19 cellular contexts compared by ENCODE assay signal in the genomic region with DNA sequence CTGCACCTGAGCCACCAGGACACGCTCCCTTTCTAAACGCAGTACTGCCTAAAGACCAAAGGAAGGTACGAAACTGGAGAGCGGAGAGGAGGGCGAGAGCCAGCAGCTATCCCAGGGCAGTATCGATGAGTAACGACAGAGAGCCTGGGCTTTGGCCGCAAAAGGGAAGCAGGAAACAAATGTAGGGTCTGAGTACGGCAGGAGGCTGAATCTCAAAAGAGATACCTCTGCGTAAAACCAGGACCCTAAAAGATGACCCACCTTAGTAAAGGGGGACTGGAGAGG. TPM values are rescaled to one million over a fixed set of nuclear protein-coding genes. Genes with fewer than 3 reads are reported as not detected.
DNase-seq lines count a peak whose midpoint lies in the region; ATAC-seq and TF ChIP-seq lines count a peak whose summit lies in the region.
"Had no signal": no experiment of that assay in that cellular context is flagged by ENCODE, and none has a peak within 500 bp of the region (broad histone marks: within the 10 kb centered on the region; RNA-seq: fewer than 3 reads in every experiment).

No MANE protein-coding gene starts in this region.

- CTCF ChIA-PET in activated naive CD4-positive, alpha-beta T cell treated with anti-CD3 and anti-CD28 coated beads, Interleukin-2, amount 10 ng/mL, durations not matched to agents 7 days and 5 days (lab: Charles Lee) = no interaction called here

- no peak for ATAC-seq in heart right ventricle
- ATAC-seq in body of pancreas = no peak
- no peak for ATAC-seq in HG03108 (IDR thresholded peaks at IDR 0.05; ENCODE audit: unreplicated experiment)
- ATAC-seq: HepG2 had no signal

- H3K4me3 ChIP-seq in right atrium auricular region (no peak overlapping the region), heart right ventricle (no peak overlapping the region), brain microvascular endothelial cell (ENCODE audit: low read depth, low read length) (no peak overlapping the region), body of pancreas (no peak overlapping the region)
- H3K4me3 ChIP-seq: BLaER1 treated with 17β-estradiol and CSF1 and Interleukin-3, amounts not matched to agents 10 nM and 100 nM; PC-9 had no signal

- H3K27ac ChIP-seq in right atrium auricular region (no peak overlapping the region), heart right ventricle (no peak overlapping the region), brain microvascular endothelial cell (peak overlapping the region; percentile 54), body of pancreas (no peak overlapping the region)
- H3K27ac ChIP-seq: BLaER1 treated with 17β-estradiol and CSF1 and Interleukin-3, amounts not matched to agents 10 nM and 100 nM; PC-9 had no signal

- TF ChIP-seq CTCF in right atrium auricular region (IDR thresholded peaks at IDR 0.05) = no peak
- TF ChIP-seq CTCF in heart right ventricle (IDR thresholded peaks at IDR 0.05) = no peak
- no peak for TF ChIP-seq CTCF in brain microvascular endothelial cell (IDR thresholded peaks at IDR 0.05; ENCODE audit: low read depth, low read length, missing control alignments)
- TF ChIP-seq CTCF in nephron progenitor cell (IDR thresholded peaks at IDR 0.05) = no peak
- TF ChIP-seq CTCF in body of pancreas (IDR thresholded peaks at IDR 0.05) = no peak

- TF ChIP-seq POLR2A in body of pancreas (IDR thresholded peaks at IDR 0.05) = no peak

- H3K27me3 Mint-ChIP-seq in nephron progenitor cell (ENCODE audit: low read depth, poor library complexity) = peaks cover 11% of the 10 kb centered on the region
- no peaks in the 10 kb centered on the region for H3K27me3 Mint-ChIP-seq in activated naive CD4-positive, alpha-beta T cell treated with anti-CD3 and anti-CD28 coated beads, Interleukin-2, amount 10 ng/mL, durations not matched to agents 7 days and 5 days
- H3K27me3 Mint-ChIP-seq: CD4-positive, alpha-beta T cell had no signal

- H3K9me3 ChIP-seq in right atrium auricular region (no peaks in the 10 kb centered on the region), heart right ventricle (no peaks in the 10 kb centered on the region), body of pancreas (no peaks in the 10 kb centered on the region)
- H3K9me3 ChIP-seq: BLaER1 treated with 17β-estradiol and CSF1 and Interleukin-3, amounts not matched to agents 10 nM and 100 nM had no signal

- H3K27ac Mint-ChIP-seq in nephron progenitor cell = peak overlapping the region; percentile 34
- H3K27ac Mint-ChIP-seq in activated naive CD4-positive, alpha-beta T cell treated with anti-CD3 and anti-CD28 coated beads, Interleukin-2, amount 10 ng/mL, durations not matched to agents 7 days and 5 days = no peak overlapping the region
- H3K27ac Mint-ChIP-seq: CD4-positive, alpha-beta T cell had no signal

- no peaks in the 10 kb centered on the region for H3K36me3 Mint-ChIP-seq in nephron progenitor cell (ENCODE audit: low read depth)
- H3K36me3 Mint-ChIP-seq in activated naive CD4-positive, alpha-beta T cell treated with anti-CD3 and anti-CD28 coated beads, Interleukin-2, amount 10 ng/mL, durations not matched to agents 7 days and 5 days = peaks cover 69% of the 10 kb centered on the region

- H3K36me3 ChIP-seq in right atrium auricular region (peaks cover 26% of the 10 kb centered on the region), heart right ventricle (peaks cover 0 to 100% (median 22%) of the 10 kb centered on the region in 9 donors), brain microvascular endothelial cell (replicated peaks) (peaks cover 2% of the 10 kb centered on the region), body of pancreas (replicated peaks in 1 of 2; ENCODE audit: insufficient read depth in 1 of 2, low read depth in 2 of 2) (peaks cover 4 to 5% of the 10 kb centered on the region in 2 donors)

- DNase-seq in right atrium auricular region (ENCODE audit: low spot score) (peak; percentile 18), heart right ventricle (no peak), brain microvascular endothelial cell (no peak), nephron progenitor cell (no peak), body of pancreas (no peak), posterior cingulate gyrus (no peak)
- no peak for DNase-seq in activated naive CD4-positive, alpha-beta T cell treated with anti-CD3 and anti-CD28 coated beads, Interleukin-2, amount 10 ng/mL, durations not matched to agents 7 days and 5 days
- DNase-seq: AML-193; CD4-positive, alpha-beta T cell; Karpas-422; NCI-H2029; NCI-H446; NCI-H524 treated with DMSO at 0.1 percent for 48 hours; NCI-H774; PC-9; Right ventricle myocardium superior had no signal

- in situ Hi-C loops in brain microvascular endothelial cell (cut with HindIII; ENCODE audit: low pct_ligation_motif_present, low sequenced_read_pairs) = no loop called here

- H3K4me1 ChIP-seq in right atrium auricular region (peaks cover 0 to 7% of the 10 kb centered on the region in 2 donors), heart right ventricle (peaks cover 0 to 19% (median 7%) of the 10 kb centered on the region in 9 donors), body of pancreas (peaks cover 24% of the 10 kb centered on the region)

- WGBS in heart right ventricle, 2 donors = 91 to 93% methylated on average over 10 of the region's 10 CpGs
- WGBS in body of pancreas, 2 donors = 94% methylated on average over 10 of the region's 10 CpGs

- intact Hi-C loops in heart right ventricle (cut with DNase I) = no loop called here
- intact Hi-C loops in body of pancreas (cut with DNase I) = no loop called here
- intact Hi-C loops in posterior cingulate gyrus (cut with DNase I) = no loop called here

- H3K4me1 Mint-ChIP-seq in nephron progenitor cell = peaks cover 18% of the 10 kb centered on the region
- H3K4me1 Mint-ChIP-seq in activated naive CD4-positive, alpha-beta T cell treated with anti-CD3 and anti-CD28 coated beads, Interleukin-2, amount 10 ng/mL, durations not matched to agents 7 days and 5 days = peaks cover 22% of the 10 kb centered on the region

- H3K9me3 Mint-ChIP-seq in nephron progenitor cell = no peaks in the 10 kb centered on the region
- H3K9me3 Mint-ChIP-seq in activated naive CD4-positive, alpha-beta T cell treated with anti-CD3 and anti-CD28 coated beads, Interleukin-2, amount 10 ng/mL, durations not matched to agents 7 days and 5 days = no peaks in the 10 kb centered on the region
- H3K9me3 Mint-ChIP-seq: CD4-positive, alpha-beta T cell had no signal

- H3K27me3 ChIP-seq in right atrium auricular region (no peaks in the 10 kb centered on the region), heart right ventricle (no peaks in the 10 kb centered on the region), brain microvascular endothelial cell (replicated peaks) (no peaks in the 10 kb centered on the region), body of pancreas (no peaks in the 10 kb centered on the region)
- H3K27me3 ChIP-seq: BLaER1 treated with 17β-estradiol and CSF1 and Interleukin-3, amounts not matched to agents 10 nM and 100 nM had no signal

- H3K4me3 Mint-ChIP-seq in nephron progenitor cell = no peak overlapping the region
- H3K4me3 Mint-ChIP-seq in activated naive CD4-positive, alpha-beta T cell treated with anti-CD3 and anti-CD28 coated beads, Interleukin-2, amount 10 ng/mL, durations not matched to agents 7 days and 5 days = no peak overlapping the region
- H3K4me3 Mint-ChIP-seq: CD4-positive, alpha-beta T cell had no signal

RNA-seq across cellular contexts. Expression of a gene that starts 20.4 kb away (rescaled TPM):
- total RNA-seq in right atrium auricular region = 1 to 10 TPM; 7.5 to 8.5 TPM
- total RNA-seq in heart right ventricle = 10 to 100 TPM in 9 of 10 donors, 1 to 10 TPM in 1; 9.9 to 48.3 (median 13.1) TPM
- 10 to 100 TPM in 1 of 2 donors, 1 to 10 TPM in 1; 6.7 to 27.1 TPM for polyA plus RNA-seq in heart right ventricle
- total RNA-seq in body of pancreas = 10 to 100 TPM; 37.1 to 66.9 TPM
